ENCODE assay signal across 2 cellular contexts in genomic region chr17:50265690-50266306, GRCh38.
TF ChIP-seq lines count a peak whose summit lies in the region.

No MANE protein-coding gene starts in this region.

TF ChIP-seq in IMR-90, 13 proteins besides CTCF, POLR2A, EP300 and RAD21:
- TF ChIP-seq USF2 (IDR thresholded peaks at IDR 0.05; ENCODE audit: low read depth, low read length): no peak
- no peak for TF ChIP-seq CEBPB (IDR thresholded peaks at IDR 0.05; ENCODE audit: low read depth, low read length)
- TF ChIP-seq RCOR1 (IDR thresholded peaks at IDR 0.05; ENCODE audit: insufficient replicate concordance, low read length): no peak
- TF ChIP-seq MAZ (IDR thresholded peaks at IDR 0.05; ENCODE audit: borderline replicate concordance, low read depth, low read length): no peak
- TF ChIP-seq NFE2L2 (IDR thresholded peaks at IDR 0.05; ENCODE audit: low read depth, low read length): no peak
- TF ChIP-seq BHLHE40 (IDR thresholded peaks at IDR 0.05; ENCODE audit: low read depth, low read length): no peak
- TF ChIP-seq SMC3 (IDR thresholded peaks at IDR 0.05; ENCODE audit: low read depth, low read length): no peak
- TF ChIP-seq ELK1 (IDR thresholded peaks at IDR 0.05; ENCODE audit: borderline replicate concordance, low read depth, low read length): no peak
- TF ChIP-seq MAFK (IDR thresholded peaks at IDR 0.05; ENCODE audit: low read depth, low read length): no peak
- no peak for TF ChIP-seq MXI1 (IDR thresholded peaks at IDR 0.05; ENCODE audit: borderline replicate concordance, low read depth, low read length)
- TF ChIP-seq RFX5 (IDR thresholded peaks at IDR 0.05; ENCODE audit: low read depth, low read length): no peak
- no peak for TF ChIP-seq CHD1 (IDR thresholded peaks at IDR 0.05; ENCODE audit: low read depth, low read length)
- no peak for TF ChIP-seq FOS (IDR thresholded peaks at IDR 0.05; ENCODE audit: low read depth, low read length)

TF ChIP-seq in H1, 55 proteins besides CTCF, POLR2A, EP300 and RAD21:
- TF ChIP-seq EZH2 (IDR thresholded peaks at IDR 0.05; ENCODE audit: low read depth, low read length, severe bottlenecking): no peak
- no peak for TF ChIP-seq PHF8 (conservative IDR thresholded peaks at IDR 0.05; ENCODE audit: low read depth, low read length)
- no peak for TF ChIP-seq RXRA (IDR thresholded peaks at IDR 0.05; ENCODE audit: insufficient read depth, low read depth, low read length)
- no peak for TF ChIP-seq TEAD4 (IDR thresholded peaks at IDR 0.05; ENCODE audit: low read depth, low read length)
- TF ChIP-seq RBBP5 (IDR thresholded peaks at IDR 0.05; ENCODE audit: borderline replicate concordance, low read depth, low read length): no peak
- TF ChIP-seq GABPA (IDR thresholded peaks at IDR 0.05; ENCODE audit: borderline replicate concordance, insufficient read depth, low read length): no peak
- no peak for TF ChIP-seq FOSL1 (IDR thresholded peaks at IDR 0.05; ENCODE audit: insufficient read depth, low read depth, low read length)
- TF ChIP-seq, protein P1, sequence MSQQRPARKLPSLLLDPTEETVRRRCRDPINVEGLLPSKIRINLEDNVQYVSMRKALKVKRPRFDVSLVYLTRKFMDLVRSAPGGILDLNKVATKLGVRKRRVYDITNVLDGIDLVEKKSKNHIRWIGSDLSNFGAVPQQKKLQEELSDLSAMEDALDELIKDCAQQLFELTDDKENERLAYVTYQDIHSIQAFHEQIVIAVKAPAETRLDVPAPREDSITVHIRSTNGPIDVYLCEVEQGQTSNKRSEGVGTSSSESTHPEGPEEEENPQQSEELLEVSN (IDR thresholded peaks at IDR 0.05): no peak
- TF ChIP-seq BCL11A (IDR thresholded peaks at IDR 0.05; ENCODE audit: low read depth in 2 of 2, low read length in 2 of 2): no peak
- no peak for TF ChIP-seq GTF2F1 (IDR thresholded peaks at IDR 0.05; ENCODE audit: borderline replicate concordance, low read depth, low read length)
- no peak for TF ChIP-seq MAX (IDR thresholded peaks at IDR 0.05)
- TF ChIP-seq ATF2 (IDR thresholded peaks at IDR 0.05; ENCODE audit: low read length): no peak
- no peak for TF ChIP-seq SIN3A (conservative IDR thresholded peaks at IDR 0.05 in 1 of 2, IDR thresholded peaks at IDR 0.05 in 1 of 2; ENCODE audit: low read depth in 1 of 2, low read length in 2 of 2)
- no peak for TF ChIP-seq KDM4A (IDR thresholded peaks at IDR 0.05; ENCODE audit: low read depth, low read length, severe bottlenecking)
- TF ChIP-seq SRF (IDR thresholded peaks at IDR 0.05; ENCODE audit: low read depth, low read length): no peak
- TF ChIP-seq JUND (IDR thresholded peaks at IDR 0.05; ENCODE audit: low read length): no peak
- TF ChIP-seq CTBP2 (IDR thresholded peaks at IDR 0.05; ENCODE audit: borderline replicate concordance, insufficient read depth, insufficient read length, low read length): no peak
- TF ChIP-seq RFX5 (IDR thresholded peaks at IDR 0.05; ENCODE audit: borderline replicate concordance, low read depth, low read length): no peak
